ENCODE assay signal across 8 cellular contexts in genomic region chr6:41071923-41072835, GRCh38. TPM values are rescaled to one million over a fixed set of nuclear protein-coding genes. Genes with fewer than 3 reads are reported as not detected.
A peak's percentile ranks its signal among the peaks of the same experiment; 100 is the strongest.
DNase-seq lines count a peak whose midpoint lies in the region; ATAC-seq and TF ChIP-seq lines count a peak whose summit lies in the region.

Gene OARD1, minus strand, starts transcription at chr6:41072356. Its CDS starts 722 bp downstream, at chr6:41071634.

- no peaks in the 10 kb centered on the region for H3K27me3 ChIP-seq in Panc1 (ENCODE audit: control insufficient read depth, insufficient read depth, low read length)
- no peaks in the 10 kb centered on the region for H3K27me3 ChIP-seq in muscle layer of colon (ENCODE audit: control insufficient read depth in 1 of 2, insufficient read depth in 2 of 2, low read length in 2 of 2)

- in situ Hi-C loops in Panc1 (cut with HindIII; ENCODE audit: low pct_unique_long_range_greater_than_20kb, low sequenced_read_pairs), result no loop called here

- no peaks in the 10 kb centered on the region; the same call in 1 of the 2 replicates for H3K36me3 ChIP-seq in Panc1 (ENCODE audit: control insufficient read depth, insufficient read depth, low read length)
- H3K36me3 ChIP-seq in muscle layer of colon (ENCODE audit: insufficient read depth, low read length), result peaks cover 16% of the 10 kb centered on the region

- ATAC-seq in GM21723 (IDR thresholded peaks at IDR 0.05; ENCODE audit: unreplicated experiment) (peak; percentile 74), Panc1 (peak; percentile 89), esophagus mucosa (peak; percentile 81)
- peak; percentile 76 to 79 for ATAC-seq in activated T-cell treated with anti-CD3 and anti-CD28 coated beads, Interleukin-2, amount 50 U/mL, for 4 hours

- H3K4me1 ChIP-seq in Panc1 (ENCODE audit: control insufficient read depth, insufficient read depth, low read length) (peaks cover 19% of the 10 kb centered on the region), muscle layer of colon (ENCODE audit: insufficient read depth, low read length) (peaks cover 31% of the 10 kb centered on the region)

- no peaks in the 10 kb centered on the region for H3K9me3 ChIP-seq in Panc1 (ENCODE audit: control insufficient read depth, insufficient read depth, low read depth, low read length)
- no peaks in the 10 kb centered on the region for H3K9me3 ChIP-seq in muscle layer of colon (ENCODE audit: low read length)

- H3K27me3 Mint-ChIP-seq in activated T-cell treated with anti-CD3 and anti-CD28 coated beads, Interleukin-2, amount 50 U/mL, for 4 hours (ENCODE audit: low read depth), result no peaks in the 10 kb centered on the region

- peak; percentile 100 for DNase-seq in DMS53 (lab: John Stamatoyannopoulos, UW)
- peak; percentile 100 for DNase-seq in KG1 (lab: John Stamatoyannopoulos, UW)
- peak; percentile 98 for DNase-seq in Panc1 (ENCODE audit: low read depth, low spot score)
- DNase-seq in activated T-cell treated with anti-CD3 and anti-CD28 coated beads, Interleukin-2, amount 50 U/mL, for 4 hours, result peak; percentile 99
- peak; percentile 99 to 100 for DNase-seq in stimulated activated CD8-positive, alpha-beta memory T cell treated with anti-CD3 and anti-CD28 coated beads, Interleukin-7, amount 100 ng/mL, for 4 hours (ENCODE audit: low read depth in 2 of 2)

- peak within 1 kb of the TSS; percentile 90 for H3K9ac ChIP-seq in muscle layer of colon (ENCODE audit: low read length)

- H3K4me3 Mint-ChIP-seq in activated T-cell treated with anti-CD3 and anti-CD28 coated beads, Interleukin-2, amount 50 U/mL, for 4 hours, result peak within 1 kb of the TSS; percentile 96

- intact Hi-C loops in Panc1 (cut with micrococcal nuclease; ENCODE audit: unreplicated experiment), result no loop called here

- H3K36me3 Mint-ChIP-seq in activated T-cell treated with anti-CD3 and anti-CD28 coated beads, Interleukin-2, amount 50 U/mL, for 4 hours (ENCODE audit: insufficient read depth), result peaks cover 23% of the 10 kb centered on the region

- BruUV-seq in Panc1 (replicated peaks; lab: Mats Ljungman, UMichigan), result no TSS peak

- CTCF ChIA-PET in Panc1 (lab: Charles Lee), result interaction anchor here (0.6 to 0.7 kb wide), 2 partner anchors 19 to 33 kb away, joined by 3 read pairs; partner anchors contain the start of gene UNC5CL

- no peak for TF ChIP-seq CTCF in Panc1 (IDR thresholded peaks at IDR 0.05)

- POLR2A ChIA-PET in Panc1 (lab: Charles Lee), result interaction anchor here (0.5 to 0.6 kb wide), 4 partner anchors 90 to 616 kb away, joined by 3 read pairs; no protein-coding TSS in a partner anchor

- H3K4me3 ChIP-seq in Panc1 (ENCODE audit: low read depth in 2 of 2, low read length in 2 of 2) (peak within 1 kb of the TSS; percentile 96 to 97), muscle layer of colon (ENCODE audit: low read depth in 1 of 2, low read length in 2 of 2) (peak within 1 kb of the TSS; percentile 77 to 88)

- no peaks in the 10 kb centered on the region for H3K9me3 Mint-ChIP-seq in activated T-cell treated with anti-CD3 and anti-CD28 coated beads, Interleukin-2, amount 50 U/mL, for 4 hours

- H3K4me1 Mint-ChIP-seq in activated T-cell treated with anti-CD3 and anti-CD28 coated beads, Interleukin-2, amount 50 U/mL, for 4 hours (ENCODE audit: low read depth), result peaks cover 44% of the 10 kb centered on the region

- H3K27ac ChIP-seq in Panc1 (ENCODE audit: low read length), result peak within 1 kb of the TSS; percentile 100
- H3K27ac ChIP-seq in muscle layer of colon (ENCODE audit: low read depth, low read length), result peak within 1 kb of the TSS; percentile 100

RNA-seq across cellular contexts. Expression of gene OARD1, which starts in this region (rescaled TPM):
- total RNA-seq in Panc1 (2021; ENCODE audit: unreplicated experiment) (18.2 TPM), esophagus mucosa (17.4 TPM)
- polyA plus RNA-seq in Panc1 (2012; ENCODE audit: insufficient read length), result 15.1 TPM
- total RNA-seq in activated T-cell treated with anti-CD3 and anti-CD28 coated beads, Interleukin-2, amount 50 U/mL, for 4 hours, result 10 to 100 TPM; 28.1 to 33.2 (median 31.7) TPM

Comparison
In these comparisons a context has a peak if more than half of its experiments do, and no peak if none do; other contexts are left out.
1. Peak in every context shown above with its lines: DNase-seq, ATAC-seq, H3K4me3 ChIP-seq and H3K27ac ChIP-seq.